In genomic region chr4:44118971-44119680, GRCh38 we compare ENCODE assay signal across 27 cellular contexts.
DNase-seq lines count a peak whose midpoint lies in the region; ATAC-seq, FAIRE-seq and TF ChIP-seq lines count a peak whose summit lies in the region.
"Had no signal": no experiment of that assay in that cellular context is flagged by ENCODE, and none has a peak within 500 bp of the region (broad histone marks: within the 10 kb centered on the region; RNA-seq: fewer than 3 reads in every experiment).

No MANE protein-coding gene starts in this region.

- no peaks in the 10 kb centered on the region for H3K27me3 ChIP-seq in skeletal muscle satellite cell (ENCODE audit: control insufficient read depth, insufficient read depth, low read length)
- H3K27me3 ChIP-seq: cardiac muscle cell, esophagus muscularis mucosa, tibial nerve had no signal

- ATAC-seq in GM19324 (IDR thresholded peaks at IDR 0.05; ENCODE audit: low FRiP score, unreplicated experiment): no peak
- ATAC-seq: effector memory CD8-positive, alpha-beta T cell; natural killer cell; WTC11 had no signal

- H3K9ac ChIP-seq in skeletal muscle satellite cell (ENCODE audit: low read depth, low read length): no peak overlapping the region

- in situ Hi-C loops in astrocyte of the spinal cord (cut with HindIII; ENCODE audit: low sequenced_read_pairs): no loop called here

- H3K9me3 ChIP-seq in skeletal muscle satellite cell (replicated peaks; ENCODE audit: low read length): no peaks in the 10 kb centered on the region
- H3K9me3 ChIP-seq: esophagus muscularis mucosa, tibial nerve had no signal

- no peaks in the 10 kb centered on the region for H3K36me3 ChIP-seq in skeletal muscle satellite cell (ENCODE audit: insufficient read depth, low read length)
- H3K36me3 ChIP-seq: cardiac muscle cell, esophagus muscularis mucosa, tibial nerve had no signal

- DNase-seq in HTR-8/SVneo (ENCODE audit: insufficient read length, low spot score) (peak; percentile 1), astrocyte of the spinal cord (ENCODE audit: low read depth, low spot score) (peak; percentile 5), fibroblast of pulmonary artery (ENCODE audit: low read depth) (peak; percentile 38), occipital lobe (lab: John Stamatoyannopoulos, UW) (no peak), NCI-H748 (lab: John Stamatoyannopoulos, UW; ENCODE audit: unreplicated experiment) (no peak)
- DNase-seq: activated CD4-positive, alpha-beta T cell treated with anti-CD3 and anti-CD28 coated beads, Interleukin-2, amount 50 U/mL, for 1 hour; activated naive CD4-positive, alpha-beta T cell treated with Interleukin-2 at 50 U/mL for 16 hours; C1 segment of cervical spinal cord; DND-41; effector memory CD8-positive, alpha-beta T cell; IMR-90; natural killer cell; NCI-H1048; NCI-H1694; NCI-H524; SIG-M5; stimulated activated CD4-positive, alpha-beta T cell treated with anti-CD3 and anti-CD28 coated beads, Interleukin-2, amount 100 ng/mL, for 24 hours; SW 1271; T1000 had no signal

- H3K4me2 ChIP-seq in skeletal muscle satellite cell (ENCODE audit: low read length): peak overlapping the region; percentile 48

- no peak for FAIRE-seq in HTR-8/SVneo (lab: Jason Lieb, UNC)
- FAIRE-seq: islet of Langerhans had no signal

- H3K4me1 ChIP-seq in skeletal muscle satellite cell (ENCODE audit: control insufficient read depth, insufficient read depth, low read length): peaks cover 44% of the 10 kb centered on the region
- H3K4me1 ChIP-seq: esophagus muscularis mucosa, tibial nerve had no signal

- no peak for TF ChIP-seq CTCF in astrocyte of the spinal cord (IDR thresholded peaks at IDR 0.05; ENCODE audit: low read depth, low read length)
- no peak for TF ChIP-seq CTCF in fibroblast of pulmonary artery (IDR thresholded peaks at IDR 0.05; ENCODE audit: low read length, missing control alignments)

- H3K4me3 ChIP-seq in astrocyte of the spinal cord (ENCODE audit: low read depth, low read length) (no peak overlapping the region), fibroblast of pulmonary artery (replicated peaks; ENCODE audit: low read depth, low read length) (no peak overlapping the region), skeletal muscle satellite cell (ENCODE audit: low read length) (no peak overlapping the region)
- H3K4me3 ChIP-seq: cardiac muscle cell, coronary artery, esophagus muscularis mucosa, tibial nerve had no signal

Comparison
In these comparisons a context has a peak if more than half of its experiments do, and no peak if none do; other contexts are left out.
1. DNase-seq: peak in HTR-8/SVneo (single experiment), astrocyte of the spinal cord (single experiment) and fibroblast of pulmonary artery (single experiment); none in occipital lobe (single experiment) and NCI-H748 (single experiment).